Comparison of ENCODE assay signal across 27 cellular contexts in genomic region chr5:153717287-153717686, GRCh38.
DNase-seq lines count a peak whose midpoint lies in the region; ATAC-seq, FAIRE-seq and TF ChIP-seq lines count a peak whose summit lies in the region.
"Had no signal": no experiment of that assay in that cellular context is flagged by ENCODE, and none has a peak within 500 bp of the region (broad histone marks: within the 10 kb centered on the region; RNA-seq: fewer than 3 reads in every experiment).

No MANE protein-coding gene starts in this region.

- 88% methylated on average over 3 of the region's 3 CpGs for WGBS in GM12878 (ENCODE audit: insufficient coverage, insufficient replicate concordance, low lambda C conversion rate, missing lambda C conversion rate)
- no CpG with 5 or more reads among the region's 3 CpGs for WGBS in neuronal stem cell (ENCODE audit: extremely low coverage in 2 of 2, insufficient read length in 2 of 2, insufficient replicate concordance in 1 of 2), 2 donors

- H3K27ac ChIP-seq in GM12878 (ENCODE audit: control insufficient read depth, insufficient read depth) (no peak overlapping the region), neuronal stem cell (replicated peaks; ENCODE audit: low read length) (no peak overlapping the region)
- H3K27ac ChIP-seq: BLaER1 had no signal

- TF ChIP-seq RAD21 in GM12878 (IDR thresholded peaks at IDR 0.05; ENCODE audit: insufficient read depth, low read depth, low read length): no peak

- H3K36me3 Mint-ChIP-seq in endothelial cell (ENCODE audit: low read depth, unreplicated experiment) (peaks cover 2% of the 10 kb centered on the region), neural crest cell (ENCODE audit: low read depth) (no peaks in the 10 kb centered on the region)
- H3K36me3 Mint-ChIP-seq: CD14-positive monocyte; CD4-positive, alpha-beta memory T cell; CD4-positive, CD25-positive, alpha-beta regulatory T cell; CD8-positive, alpha-beta memory T cell had no signal

- RAD21 ChIA-PET in GM12878 (lab: Charles Lee; ENCODE audit: unreplicated experiment): no interaction called here

- SMC1A ChIA-PET in GM12878 (lab: Charles Lee; ENCODE audit: uncharacterized antibody, unreplicated experiment): no interaction called here

- TF ChIP-seq POLR2A in GM12878 (IDR thresholded peaks at IDR 0.05; ENCODE audit: low read depth, low read length): no peak

- H2BK120ac ChIP-seq in neuronal stem cell (ENCODE audit: low read depth, low read length): no peak overlapping the region

- H3K4me3 Mint-ChIP-seq in endothelial cell (ENCODE audit: unreplicated experiment): peak overlapping the region; percentile 7
- no peak overlapping the region for H3K4me3 Mint-ChIP-seq in neural crest cell
- H3K4me3 Mint-ChIP-seq: CD14-positive monocyte; CD4-positive, alpha-beta memory T cell; CD4-positive, CD25-positive, alpha-beta regulatory T cell; CD8-positive, alpha-beta memory T cell had no signal

- DNase-seq in GM12878 (ENCODE audit: low read depth, low spot score): no peak
- no peak for DNase-seq in endothelial cell (ENCODE audit: low spot score)
- no peak for DNase-seq in neural crest cell (ENCODE audit: low read depth, low spot score)
- no peak for DNase-seq in KG1 (lab: John Stamatoyannopoulos, UW)
- DNase-seq in activated gamma-delta T cell (lab: John Stamatoyannopoulos, UW): no peak
- DNase-seq in neuronal stem cell (ENCODE audit: low spot score): no peak
- DNase-seq: 8988T; ACHN; BE2C; C1 segment of cervical spinal cord; CD4-positive, alpha-beta memory T cell; CD4-positive, CD25-positive, alpha-beta regulatory T cell; CD8-positive, alpha-beta memory T cell; COR-L47; DMS 273 treated with DMSO at 0.1 percent for 48 hours; DMS153; DMS53; DMS79; DND-41; EL; GDM1 had no signal

- no peak overlapping the region for H2AFZ ChIP-seq in GM12878 (ENCODE audit: control insufficient read depth, low read depth, low read length)
- no peak overlapping the region for H2AFZ ChIP-seq in neuronal stem cell (ENCODE audit: low read length)

- no peak overlapping the region for H2AK5ac ChIP-seq in neuronal stem cell (ENCODE audit: low read depth, low read length)

- H3K79me2 ChIP-seq in GM12878 (ENCODE audit: control insufficient read depth, insufficient read depth, low read length): no peaks in the 10 kb centered on the region

- BruUV-seq in GM12878 (replicated peaks; lab: Mats Ljungman, UMichigan): no TSS peak

- H3K4me1 Mint-ChIP-seq in endothelial cell (ENCODE audit: unreplicated experiment) (peaks cover 10% of the 10 kb centered on the region), neural crest cell (peaks cover 6% of the 10 kb centered on the region)
- H3K4me1 Mint-ChIP-seq: CD14-positive monocyte; CD4-positive, alpha-beta memory T cell; CD4-positive, CD25-positive, alpha-beta regulatory T cell; CD8-positive, alpha-beta memory T cell had no signal

- no peaks in the 10 kb centered on the region for H3K9me3 ChIP-seq in GM12878 (replicated peaks; ENCODE audit: control insufficient read depth, insufficient read depth, low read length)
- H3K9me3 ChIP-seq in neuronal stem cell (replicated peaks in 1 of 2; ENCODE audit: control insufficient read depth in 2 of 2, insufficient read depth in 1 of 2, low read depth in 1 of 2, low read length in 2 of 2): peaks cover 0 to 5% of the 10 kb centered on the region in 2 donors
- H3K9me3 ChIP-seq: BE2C, BLaER1 had no signal

- no peak for TF ChIP-seq CTCF in GM12878 (IDR thresholded peaks at IDR 0.05 in 2 of 3, conservative IDR thresholded peaks at IDR 0.05 in 1 of 3; ENCODE audit: control insufficient read depth in 2 of 3, extremely low read depth in 1 of 3, insufficient read depth in 1 of 3, low read depth in 3 of 3, low read length in 3 of 3)
- no peak for TF ChIP-seq CTCF in endothelial cell (IDR thresholded peaks at IDR 0.05; ENCODE audit: unreplicated experiment)
- no peak for TF ChIP-seq CTCF in neural crest cell (conservative IDR thresholded peaks at IDR 0.05)

- no peaks in the 10 kb centered on the region for H4K20me1 ChIP-seq in GM12878 (ENCODE audit: control insufficient read depth, insufficient read depth)
- H4K20me1 ChIP-seq: BLaER1 had no signal

- no peaks in the 10 kb centered on the region for H3K79me1 ChIP-seq in neuronal stem cell (ENCODE audit: low read depth, low read length)

- H4K91ac ChIP-seq in neuronal stem cell (ENCODE audit: low read depth, low read length, poor library complexity): no peak overlapping the region

- no peak overlapping the region for H4K8ac ChIP-seq in neuronal stem cell (ENCODE audit: low read depth, low read length)

- H3K27me3 Mint-ChIP-seq in endothelial cell (ENCODE audit: unreplicated experiment): peaks cover 1% of the 10 kb centered on the region
- H3K27me3 Mint-ChIP-seq in neural crest cell (ENCODE audit: low read depth): no peaks in the 10 kb centered on the region
- H3K27me3 Mint-ChIP-seq: CD4-positive, CD25-positive, alpha-beta regulatory T cell had no signal

- no peak for TF ChIP-seq EP300 in GM12878 (IDR thresholded peaks at IDR 0.05; ENCODE audit: borderline replicate concordance in 1 of 2, control insufficient read depth in 1 of 2, low read depth in 2 of 2, low read length in 2 of 2)

- no peak overlapping the region for H3K23ac ChIP-seq in neuronal stem cell (ENCODE audit: low read depth, low read length, poor library complexity)

- POLR2A ChIA-PET in GM12878 (lab: Charles Lee): no interaction called here

- no peak overlapping the region for H3K4me3 ChIP-seq in GM12878
- H3K4me3 ChIP-seq in neuronal stem cell (ENCODE audit: low read length in 2 of 2): no peak overlapping the region
- H3K4me3 ChIP-seq: BLaER1 had no signal

- H3K36me3 ChIP-seq in GM12878 (ENCODE audit: control insufficient read depth in 2 of 2, insufficient read depth in 2 of 2, low read length in 1 of 2) (no peaks in the 10 kb centered on the region), neuronal stem cell (replicated peaks in 1 of 2; ENCODE audit: control insufficient read depth in 2 of 2, insufficient read depth in 2 of 2, low read length in 2 of 2) (no peaks in the 10 kb centered on the region)
- H3K36me3 ChIP-seq: BE2C, BLaER1 had no signal

- H3K14ac ChIP-seq in neuronal stem cell (ENCODE audit: low read length): no peak overlapping the region

- H3K27me3 ChIP-seq in GM12878 (replicated peaks in 1 of 2; ENCODE audit: control insufficient read depth in 2 of 2, insufficient read depth in 2 of 2, low read length in 1 of 2) (no peaks in the 10 kb centered on the region), neuronal stem cell (ENCODE audit: control insufficient read depth in 3 of 3, insufficient read depth in 3 of 3, low read depth in 1 of 3, low read length in 3 of 3) (no peaks in the 10 kb centered on the region)
- H3K27me3 ChIP-seq: BE2C, BLaER1 had no signal

- H3K4me2 ChIP-seq in GM12878 (ENCODE audit: control insufficient read depth, insufficient read depth) (no peak overlapping the region), neuronal stem cell (ENCODE audit: insufficient read depth, low read length, poor library complexity, severe bottlenecking) (no peak overlapping the region)
- H3K4me2 ChIP-seq: BLaER1 had no signal

- H3K18ac ChIP-seq in neuronal stem cell (ENCODE audit: low read length): no peak overlapping the region

- CTCF ChIA-PET in GM12878 (lab: Yijun Ruan, JAX): no interaction called here

- no peak overlapping the region for H3K4ac ChIP-seq in neuronal stem cell (ENCODE audit: low read length)

- H3K27ac Mint-ChIP-seq in endothelial cell (ENCODE audit: unreplicated experiment) (no peak overlapping the region), neural crest cell (ENCODE audit: unreplicated experiment) (peak overlapping the region; percentile 39)
- H3K27ac Mint-ChIP-seq: CD4-positive, alpha-beta memory T cell; CD4-positive, CD25-positive, alpha-beta regulatory T cell; CD8-positive, alpha-beta memory T cell had no signal

- H3K4me1 ChIP-seq in GM12878 (ENCODE audit: control insufficient read depth, insufficient read depth, low read length) (no peaks in the 10 kb centered on the region), neuronal stem cell (ENCODE audit: control insufficient read depth in 2 of 2, insufficient read depth in 1 of 2, low read depth in 1 of 2, low read length in 2 of 2) (peaks cover 2 to 7% of the 10 kb centered on the region in 2 donors)
- H3K4me1 ChIP-seq: BE2C, BLaER1 had no signal

- H3K9me3 Mint-ChIP-seq in endothelial cell (ENCODE audit: unreplicated experiment) (no peaks in the 10 kb centered on the region), neural crest cell (peaks cover 4% of the 10 kb centered on the region)
- H3K9me3 Mint-ChIP-seq: CD8-positive, alpha-beta memory T cell had no signal

- intact Hi-C loops in GM12878 (cut with micrococcal nuclease; ENCODE audit: unreplicated experiment): no loop called here

- ATAC-seq in GM12878 (no peak), HG02938 (IDR thresholded peaks at IDR 0.05; ENCODE audit: unreplicated experiment) (no peak)

- H2BK12ac ChIP-seq in neuronal stem cell (ENCODE audit: low read length): no peak overlapping the region

- no peak overlapping the region for H2BK15ac ChIP-seq in neuronal stem cell (ENCODE audit: low read length)

- FAIRE-seq in GM12878 (lab: Jason Lieb, UNC): no peak
- FAIRE-seq: A204.1, GM12891, GM19239 had no signal

- no peak overlapping the region for H3K9ac ChIP-seq in GM12878 (ENCODE audit: control insufficient read depth, insufficient read depth, low read length)
- no peak overlapping the region for H3K9ac ChIP-seq in neuronal stem cell (ENCODE audit: low read depth, low read length, poor library complexity)
- H3K9ac ChIP-seq: BLaER1 had no signal

- H2BK5ac ChIP-seq in neuronal stem cell (ENCODE audit: low read length): no peak overlapping the region

- in situ Hi-C loops in GM12878 (cut with MboI): no loop called here

TF ChIP-seq in GM12878, 131 proteins besides CTCF, POLR2A, EP300 and RAD21:
- TF ChIP-seq SRF (IDR thresholded peaks at IDR 0.05; ENCODE audit: low read depth in 2 of 2, low read length in 2 of 2) (no peak), POU2F2 (IDR thresholded peaks at IDR 0.05; ENCODE audit: borderline replicate concordance, low read depth, low read length) (no peak)
- TF ChIP-seq, protein P1, sequence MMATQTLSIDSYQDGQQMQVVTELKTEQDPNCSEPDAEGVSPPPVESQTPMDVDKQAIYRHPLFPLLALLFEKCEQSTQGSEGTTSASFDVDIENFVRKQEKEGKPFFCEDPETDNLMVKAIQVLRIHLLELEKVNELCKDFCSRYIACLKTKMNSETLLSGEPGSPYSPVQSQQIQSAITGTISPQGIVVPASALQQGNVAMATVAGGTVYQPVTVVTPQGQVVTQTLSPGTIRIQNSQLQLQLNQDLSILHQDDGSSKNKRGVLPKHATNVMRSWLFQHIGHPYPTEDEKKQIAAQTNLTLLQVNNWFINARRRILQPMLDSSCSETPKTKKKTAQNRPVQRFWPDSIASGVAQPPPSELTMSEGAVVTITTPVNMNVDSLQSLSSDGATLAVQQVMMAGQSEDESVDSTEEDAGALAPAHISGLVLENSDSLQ (IDR thresholded peaks at IDR 0.05): peak; percentile 46; the same call in 1 of the 2 replicates
TF ChIP-seq in GM12878: peak in this region for 1.
